ENCODE assay signal across 19 cellular contexts in the genomic region with DNA sequence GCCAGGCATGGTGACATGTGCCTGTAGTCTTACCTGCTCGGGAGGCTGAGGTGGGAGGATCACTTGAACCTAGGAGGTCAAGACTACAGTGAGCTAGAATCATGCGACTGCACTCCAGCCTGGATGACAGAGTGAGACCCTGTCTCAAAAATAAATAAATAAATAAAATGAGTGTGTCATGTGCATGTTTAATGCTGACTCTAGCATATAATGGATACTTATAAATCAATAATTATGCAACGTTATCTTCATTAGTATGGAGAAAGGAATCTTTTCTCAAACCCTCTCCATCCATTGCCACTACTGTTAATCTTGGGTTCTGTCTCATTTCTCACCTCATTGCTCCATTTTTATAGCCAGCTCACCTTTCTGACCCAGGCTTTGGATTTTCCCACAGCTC.
DNase-seq lines count a peak whose midpoint lies in the region; ATAC-seq and TF ChIP-seq lines count a peak whose summit lies in the region.
"Had no signal": no experiment of that assay in that cellular context is flagged by ENCODE, and none has a peak within 500 bp of the region (broad histone marks: within the 10 kb centered on the region; RNA-seq: fewer than 3 reads in every experiment).

No MANE protein-coding gene starts in this region.

- CTCF ChIA-PET in CD4-positive, alpha-beta T cell (lab: Charles Lee) = interaction anchor here (1.0 kb wide), 1 partner anchor 12 kb away, joined by 3 read pairs; no protein-coding TSS in a partner anchor
- CTCF ChIA-PET in T-cell (lab: Charles Lee) = no interaction called here
- CTCF ChIA-PET in naive thymus-derived CD4-positive, alpha-beta T cell (lab: Charles Lee) = interaction anchor here (0.6 kb wide), 1 partner anchor 88 kb away, joined by 3 read pairs; no protein-coding TSS in a partner anchor

- no peak overlapping the region for H3K4me3 ChIP-seq in naive thymus-derived CD4-positive, alpha-beta T cell (ENCODE audit: low read length)
- H3K4me3 ChIP-seq in colonic mucosa = no peak overlapping the region
- no peak overlapping the region for H3K4me3 ChIP-seq in breast epithelium
- H3K4me3 ChIP-seq: BLaER1, GM12878, GM23338 had no signal

- H3K36me3 ChIP-seq in naive thymus-derived CD4-positive, alpha-beta T cell (ENCODE audit: control insufficient read depth in 2 of 3, insufficient read depth in 3 of 3, low read length in 3 of 3) = no peaks in the 10 kb centered on the region
- no peaks in the 10 kb centered on the region for H3K36me3 ChIP-seq in colonic mucosa
- no peaks in the 10 kb centered on the region for H3K36me3 ChIP-seq in breast epithelium
- H3K36me3 ChIP-seq: BLaER1 had no signal

- peaks cover 18 to 35% of the 10 kb centered on the region in 2 donors for H3K4me1 ChIP-seq in naive thymus-derived CD4-positive, alpha-beta T cell (ENCODE audit: control insufficient read depth in 2 of 2, insufficient read depth in 2 of 2, low read length in 2 of 2)
- H3K4me1 ChIP-seq in colonic mucosa = no peaks in the 10 kb centered on the region
- H3K4me1 ChIP-seq in breast epithelium = no peaks in the 10 kb centered on the region

- no peak for TF ChIP-seq CTCF in CD4-positive, alpha-beta T cell (IDR thresholded peaks at IDR 0.05)
- TF ChIP-seq CTCF in colonic mucosa (IDR thresholded peaks at IDR 0.05) (no peak), breast epithelium (IDR thresholded peaks at IDR 0.05) (no peak)

- no peaks in the 10 kb centered on the region for H3K36me3 Mint-ChIP-seq in CD4-positive, alpha-beta T cell (ENCODE audit: low read depth)
- H3K36me3 Mint-ChIP-seq in T-cell = no peaks in the 10 kb centered on the region
- peaks cover 0 to 26% (median 0%) of the 10 kb centered on the region in 5 donors for H3K36me3 Mint-ChIP-seq in naive thymus-derived CD4-positive, alpha-beta T cell
- H3K36me3 Mint-ChIP-seq: CD4-positive, CD25-positive, alpha-beta regulatory T cell; CD8-positive, alpha-beta memory T cell had no signal

- no peaks in the 10 kb centered on the region for H3K9me3 ChIP-seq in CD4-positive, alpha-beta T cell (ENCODE audit: control insufficient read depth, low read length)
- no peaks in the 10 kb centered on the region for H3K9me3 ChIP-seq in naive thymus-derived CD4-positive, alpha-beta T cell (ENCODE audit: control insufficient read depth in 2 of 3, low read length in 3 of 3)
- H3K9me3 ChIP-seq in colonic mucosa = no peaks in the 10 kb centered on the region
- no peaks in the 10 kb centered on the region for H3K9me3 ChIP-seq in breast epithelium
- H3K9me3 ChIP-seq: BLaER1 had no signal

- DNase-seq in CD4-positive, alpha-beta T cell = no peak
- no peak for DNase-seq in T-cell
- no peak for DNase-seq in naive thymus-derived CD4-positive, alpha-beta T cell
- DNase-seq in SKM-1 treated with dmso at 0.1 percent for 144 hours (lab: John Stamatoyannopoulos, UW; ENCODE audit: unreplicated experiment) = no peak
- no peak for DNase-seq in colonic mucosa
- DNase-seq in breast epithelium (ENCODE audit: low spot score in 2 of 2) = no peak
- DNase-seq: CD4-positive, CD25-positive, alpha-beta regulatory T cell; CD8-positive, alpha-beta memory T cell; DMS 273 treated with DMSO at 0.1 percent for 48 hours; DMS79; EL; GDM1; H9 had no signal

- no peaks in the 10 kb centered on the region for H3K27me3 ChIP-seq in CD4-positive, alpha-beta T cell (ENCODE audit: control insufficient read depth, insufficient read depth, low read length)
- no peaks in the 10 kb centered on the region for H3K27me3 ChIP-seq in naive thymus-derived CD4-positive, alpha-beta T cell (ENCODE audit: control insufficient read depth in 2 of 2, insufficient read depth in 2 of 2, low read length in 2 of 2)
- no peaks in the 10 kb centered on the region for H3K27me3 ChIP-seq in colonic mucosa
- H3K27me3 ChIP-seq in breast epithelium = no peaks in the 10 kb centered on the region
- H3K27me3 ChIP-seq: BLaER1 had no signal

- H3K27me3 Mint-ChIP-seq in CD4-positive, alpha-beta T cell = no peaks in the 10 kb centered on the region
- no peaks in the 10 kb centered on the region for H3K27me3 Mint-ChIP-seq in T-cell
- H3K27me3 Mint-ChIP-seq in naive thymus-derived CD4-positive, alpha-beta T cell = peaks cover 0 to 4% (median 0%) of the 10 kb centered on the region in 5 donors
- H3K27me3 Mint-ChIP-seq: B cell; CD8-positive, alpha-beta memory T cell had no signal

- H3K4me3 Mint-ChIP-seq in CD4-positive, alpha-beta T cell = no peak overlapping the region
- no peak overlapping the region for H3K4me3 Mint-ChIP-seq in T-cell
- H3K4me3 Mint-ChIP-seq in naive thymus-derived CD4-positive, alpha-beta T cell = no peak overlapping the region
- H3K4me3 Mint-ChIP-seq: B cell; CD8-positive, alpha-beta memory T cell; GM23338; H9 had no signal

- H3K4me1 Mint-ChIP-seq in CD4-positive, alpha-beta T cell (ENCODE audit: low read depth) = peaks cover 74% of the 10 kb centered on the region
- peaks cover 52 to 68% (median 63%) of the 10 kb centered on the region in 3 donors for H3K4me1 Mint-ChIP-seq in T-cell
- H3K4me1 Mint-ChIP-seq in naive thymus-derived CD4-positive, alpha-beta T cell = peaks cover 36 to 88% (median 77%) of the 10 kb centered on the region in 7 donors
- H3K4me1 Mint-ChIP-seq: B cell had no signal

- H3K9me3 Mint-ChIP-seq in CD4-positive, alpha-beta T cell = no peaks in the 10 kb centered on the region
- no peaks in the 10 kb centered on the region for H3K9me3 Mint-ChIP-seq in T-cell
- H3K9me3 Mint-ChIP-seq in naive thymus-derived CD4-positive, alpha-beta T cell = peaks cover 0 to 4% (median 0%) of the 10 kb centered on the region in 11 donors
- H3K9me3 Mint-ChIP-seq: CD8-positive, alpha-beta memory T cell had no signal

- POLR2A ChIA-PET in CD4-positive, alpha-beta T cell (lab: Charles Lee) = no interaction called here
- POLR2A ChIA-PET in T-cell (lab: Charles Lee) = interaction anchor here in 1 of 2 donors (0.6 kb wide), 1 partner anchor 711 kb away, joined by 8 read pairs; the partner anchor contains the start of gene PAPSS1
- POLR2A ChIA-PET in naive thymus-derived CD4-positive, alpha-beta T cell (lab: Charles Lee) = interaction anchor here (0.6 to 1.4 kb wide), 2 partner anchors 37 to 179 kb away, joined by 4 to 5 read pairs; no protein-coding TSS in a partner anchor

- no peak for ATAC-seq in CD4-positive, alpha-beta T cell (ENCODE audit: poor library complexity)
- ATAC-seq in T-cell (replicated peaks in 1 of 4) = no peak
- no peak for ATAC-seq in naive thymus-derived CD4-positive, alpha-beta T cell
- ATAC-seq: GM12878, GM23338, HCT116 had no signal

- intact Hi-C loops in CD4-positive, alpha-beta T cell (cut with DNase I, micrococcal nuclease) = loop anchor here in 1 of 2 experiments (5.0 kb wide), 1 partner anchor 74 kb away; no protein-coding TSS in a partner anchor
- intact Hi-C loops in naive thymus-derived CD4-positive, alpha-beta T cell (cut with micrococcal nuclease) = loop anchor here (5.0 kb wide), 4 partner anchors 59 to 394 kb away; no protein-coding TSS in a partner anchor
- intact Hi-C loops in colonic mucosa (cut with DNase I) (no loop called here), breast epithelium (cut with DNase I; ENCODE audit: low total_unique reads) (no loop called here)

- peak overlapping the region; percentile 47 for H3K27ac Mint-ChIP-seq in CD4-positive, alpha-beta T cell
- peak overlapping the region; percentile 0 to 5 for H3K27ac Mint-ChIP-seq in T-cell
- H3K27ac Mint-ChIP-seq in naive thymus-derived CD4-positive, alpha-beta T cell = peak overlapping the region in 5 of 9 donors; percentile 55 to 86 (median 75)
- H3K27ac Mint-ChIP-seq: B cell, GM23338, H9 had no signal

- H3K9ac ChIP-seq in colonic mucosa (ENCODE audit: low read depth in 2 of 2, low read length in 2 of 2) = no peak overlapping the region
- H3K9ac ChIP-seq: BLaER1 had no signal

- no peak overlapping the region for H3K27ac ChIP-seq in CD4-positive, alpha-beta T cell (ENCODE audit: low read depth, low read length)
- H3K27ac ChIP-seq in naive thymus-derived CD4-positive, alpha-beta T cell (ENCODE audit: low read depth, low read length) = no peak overlapping the region
- H3K27ac ChIP-seq in colonic mucosa = no peak overlapping the region
- no peak overlapping the region for H3K27ac ChIP-seq in breast epithelium
- H3K27ac ChIP-seq: BLaER1, C4-2B had no signal

- no peak for TF ChIP-seq POLR2A in breast epithelium (IDR thresholded peaks at IDR 0.05)

Comparison
In these comparisons a context has a peak if more than half of its experiments do, and no peak if none do; other contexts are left out.
1. H3K27ac Mint-ChIP-seq: peak in every context shown above with its lines; median percentile 75 in naive thymus-derived CD4-positive, alpha-beta T cell; 47 in CD4-positive, alpha-beta T cell; 2 in T-cell.
2. CTCF ChIA-PET loops: an anchor here in CD4-positive, alpha-beta T cell (1.0 kb wide) and naive thymus-derived CD4-positive, alpha-beta T cell (0.6 kb wide); none called in T-cell.
3. intact Hi-C loops: an anchor here in naive thymus-derived CD4-positive, alpha-beta T cell (5.0 kb wide); none called in colonic mucosa and breast epithelium.